Comparison of ENCODE assay signal across 29 cellular contexts in genomic region chr19:48095637-48096175, GRCh38. TPM values are rescaled to one million over a fixed set of nuclear protein-coding genes. Genes with fewer than 3 reads are reported as not detected.
"Had no signal": no experiment of that assay in that cellular context is flagged by ENCODE, and none has a peak within 500 bp of the region (broad histone marks: within the 10 kb centered on the region; RNA-seq: fewer than 3 reads in every experiment).

No MANE protein-coding gene starts in this region.

- H3K9ac ChIP-seq: parathyroid adenoma had no signal

- H3K9me3 ChIP-seq: ascending aorta had no signal

- H3K27me3 Mint-ChIP-seq: memory B cell; stimulated activated naive B cell treated with anti-CD40 and anti-IgM and Interleukin-4, amounts not matched to agents 10 μg/mL and 1 μg/mL and 100 μg/mL, for 72 hours had no signal

- H2AFZ ChIP-seq: parathyroid adenoma had no signal

- H3K4me3 ChIP-seq: ascending aorta, heart left ventricle, smooth muscle cell, transverse colon had no signal

- H3K4me3 Mint-ChIP-seq: activated CD8-positive, alpha-beta T cell treated with anti-CD3 and anti-CD28 coated beads, Interleukin-2, amount 10 ng/mL, durations not matched to agents 7 days and 5 days; activated T-helper 1 cell treated with anti-CD3 and anti-CD28 coated beads, Interleukin-12 subunit alpha, Interleukin-12 subunit beta, Interleukin-2, Interleukin-4 antibody, amounts not matched to agents 30 ng/mL and 10 ng/mL and 1 ng/mL, durations not matched to agents 14 hours and 24 hours and 36 hours; memory B cell; natural killer cell treated with Interleukin-12 subunit alpha and Interleukin-12 subunit beta and Interleukin-15 and Interleukin-18, amount 100 ng/mL, for 72 hours; stimulated activated naive B cell treated with anti-CD40 and anti-IgM and Interleukin-4, amounts not matched to agents 10 μg/mL and 1 μg/mL and 100 μg/mL, for 72 hours had no signal

- H3K4me1 ChIP-seq: ascending aorta, heart left ventricle, parathyroid adenoma, transverse colon had no signal

- H3K4me1 Mint-ChIP-seq: memory B cell; stimulated activated naive B cell treated with anti-CD40 and anti-IgM and Interleukin-4, amounts not matched to agents 10 μg/mL and 1 μg/mL and 100 μg/mL, for 72 hours had no signal

- FAIRE-seq: frontal cortex, urothelium cell line had no signal

- H3K27me3 ChIP-seq: ascending aorta, heart left ventricle, transverse colon had no signal

- H3K27ac Mint-ChIP-seq: activated CD8-positive, alpha-beta T cell treated with anti-CD3 and anti-CD28 coated beads, Interleukin-2, amount 10 ng/mL, durations not matched to agents 7 days and 5 days; activated T-helper 1 cell treated with anti-CD3 and anti-CD28 coated beads, Interleukin-12 subunit alpha, Interleukin-12 subunit beta, Interleukin-2, Interleukin-4 antibody, amounts not matched to agents 30 ng/mL and 10 ng/mL and 1 ng/mL, durations not matched to agents 14 hours and 24 hours and 36 hours; memory B cell; natural killer cell treated with Interleukin-12 subunit alpha and Interleukin-12 subunit beta and Interleukin-15 and Interleukin-18, amount 100 ng/mL, for 72 hours; stimulated activated naive B cell treated with anti-CD40 and anti-IgM and Interleukin-4, amounts not matched to agents 10 μg/mL and 1 μg/mL and 100 μg/mL, for 72 hours had no signal

- H3K36me3 ChIP-seq: transverse colon had no signal

- H3K79me2 ChIP-seq: parathyroid adenoma had no signal

- H3K27ac ChIP-seq: ascending aorta, heart left ventricle, parathyroid adenoma, transverse colon had no signal

- DNase-seq: activated CD4-positive, alpha-beta T cell treated with anti-CD3 and anti-CD28 coated beads for 1 hour; activated CD4-positive, alpha-beta T cell treated with anti-CD3 and anti-CD28 coated beads, Interleukin-2, amount 50 U/mL, for 1 hour; activated CD8-positive, alpha-beta T cell treated with anti-CD3 and anti-CD28 coated beads, Interleukin-2, amount 10 ng/mL, durations not matched to agents 7 days and 5 days; activated gamma-delta T cell; central memory CD4-positive, alpha-beta T cell; dermis blood vessel endothelial cell; effector CD8-positive, alpha-beta T cell; erythroblast; heart left ventricle; islet precursor cell; left cardiac atrium; stimulated activated CD4-positive, alpha-beta T cell treated with anti-CD3 and anti-CD28 coated beads, Interleukin-15, amount 100 ng/mL, for 24 hours; stimulated activated naive B cell treated with anti-CD40 and anti-IgM and Interleukin-4, amounts not matched to agents 10 μg/mL and 1 μg/mL and 100 μg/mL, for 72 hours; T-helper 9 cell; transverse colon had no signal

- H3K4me2 ChIP-seq: smooth muscle cell had no signal

- H3K9me3 Mint-ChIP-seq: natural killer cell treated with Interleukin-12 subunit alpha and Interleukin-12 subunit beta and Interleukin-15 and Interleukin-18, amount 100 ng/mL, for 72 hours had no signal

RNA-seq across cellular contexts. Expression of gene CABP5, which starts 51.8 kb away (rescaled TPM):
- total RNA-seq: activated CD8-positive, alpha-beta T cell treated with anti-CD3 and anti-CD28 coated beads, Interleukin-2, amount 10 ng/mL, durations not matched to agents 7 days and 5 days; activated naive CD4-positive, alpha-beta T cell treated with anti-CD3 and anti-CD28 coated beads, Interleukin-2, amount 50 U/mL, for 72 hours; activated T-helper 1 cell treated with anti-CD3 and anti-CD28 coated beads, Interleukin-12 subunit alpha, Interleukin-12 subunit beta, Interleukin-2, Interleukin-4 antibody, amounts not matched to agents 30 ng/mL and 10 ng/mL and 1 ng/mL, durations not matched to agents 14 hours and 24 hours and 36 hours; ascending aorta; dermis blood vessel endothelial cell; fibroblast of lung; frontal cortex; heart left ventricle; left cardiac atrium; lower leg skin; natural killer cell treated with Interleukin-12 subunit alpha and Interleukin-12 subunit beta and Interleukin-15 and Interleukin-18, amount 100 ng/mL, for 72 hours; sciatic nerve; smooth muscle cell; temporal lobe; transverse colon had no signal
- polyA plus RNA-seq: adipose tissue, fibroblast of lung, heart left ventricle, smooth muscle cell had no signal
